8 cellular contexts compared by ENCODE assay signal in genomic region chr10:17216217-17216900, GRCh38. TPM values are rescaled to one million over a fixed set of nuclear protein-coding genes. Genes with fewer than 3 reads are reported as not detected.
DNase-seq lines count a peak whose midpoint lies in the region; ATAC-seq lines count a peak whose summit lies in the region.

No MANE protein-coding gene starts in this region.

- POLR2A ChIA-PET in naive thymus-derived CD8-positive, alpha-beta T cell (lab: Charles Lee): interaction anchor here (1.8 kb wide), 1 partner anchor 13 kb away, joined by 7 read pairs; no protein-coding TSS in a partner anchor

- DNase-seq in ACHN: peak; percentile 92
- DNase-seq in SIG-M5 (lab: John Stamatoyannopoulos, UW): peak; percentile 95
- DNase-seq in naive thymus-derived CD8-positive, alpha-beta T cell: no peak
- no peak for DNase-seq in DMS79 (lab: John Stamatoyannopoulos, UW)
- no peak for DNase-seq in COR-L47 (lab: John Stamatoyannopoulos, UW)

- no peaks in the 10 kb centered on the region for H3K36me3 ChIP-seq in duodenal mucosa (ENCODE audit: control insufficient read depth in 1 of 2, insufficient read depth in 2 of 2, low read length in 2 of 2)

- peaks cover 0 to 10% (median 7%) of the 10 kb centered on the region in 3 donors for H3K36me3 Mint-ChIP-seq in naive thymus-derived CD8-positive, alpha-beta T cell

- H3K27me3 ChIP-seq in duodenal mucosa (ENCODE audit: control insufficient read depth in 1 of 2, insufficient read depth in 2 of 2, low read length in 2 of 2): no peaks in the 10 kb centered on the region

- no peaks in the 10 kb centered on the region for H3K27me3 Mint-ChIP-seq in naive thymus-derived CD8-positive, alpha-beta T cell

- no peak overlapping the region for H3K9ac ChIP-seq in duodenal mucosa (ENCODE audit: low read depth in 1 of 2, low read length in 2 of 2)

- H3K4me1 Mint-ChIP-seq in naive thymus-derived CD8-positive, alpha-beta T cell: peaks cover 0 to 51% (median 11%) of the 10 kb centered on the region in 4 donors

- in situ Hi-C loops in ACHN (cut with HindIII; ENCODE audit: low pct_ligation_motif_present, low pct_unique_long_range_greater_than_20kb, low sequenced_read_pairs): no loop called here

- peaks cover 0 to 9% of the 10 kb centered on the region in 2 donors for H3K4me1 ChIP-seq in duodenal mucosa (ENCODE audit: control insufficient read depth in 1 of 2, insufficient read depth in 2 of 2, low read length in 2 of 2)

- peak overlapping the region in 8 of 10 donors; percentile 38 to 89 (median 65) for H3K27ac Mint-ChIP-seq in naive thymus-derived CD8-positive, alpha-beta T cell

- peak; percentile 100 for ATAC-seq in GM18868 (IDR thresholded peaks at IDR 0.05; ENCODE audit: unreplicated experiment)
- peak; percentile 99 for ATAC-seq in HG03039 (IDR thresholded peaks at IDR 0.05; ENCODE audit: unreplicated experiment)
- ATAC-seq in naive thymus-derived CD8-positive, alpha-beta T cell: peak; percentile 88 to 91

- H3K9me3 Mint-ChIP-seq in naive thymus-derived CD8-positive, alpha-beta T cell: no peaks in the 10 kb centered on the region

- peak overlapping the region; percentile 50 for H3K27ac ChIP-seq in duodenal mucosa (ENCODE audit: low read depth, low read length)

- no peak overlapping the region for H3K4me3 ChIP-seq in duodenal mucosa (ENCODE audit: low read depth in 1 of 2, low read length in 2 of 2)

- no peaks in the 10 kb centered on the region for H3K9me3 ChIP-seq in duodenal mucosa (ENCODE audit: control insufficient read depth in 1 of 2, low read length in 2 of 2)

- H3K4me3 Mint-ChIP-seq in naive thymus-derived CD8-positive, alpha-beta T cell: peak overlapping the region in 2 of 10 donors; percentile 42 to 54

RNA-seq across cellular contexts. Expression of gene VIM, which starts 11.7 kb away (rescaled TPM):
- total RNA-seq in naive thymus-derived CD8-positive, alpha-beta T cell: 100 to 1,000 TPM; 593 to 621 TPM
- polyA plus RNA-seq in naive thymus-derived CD8-positive, alpha-beta T cell: 100 to 1,000 TPM; 295 to 479 (median 434) TPM

RNA-seq across cellular contexts. Expression of gene TRDMT1, which starts 14.9 kb away (rescaled TPM):
- total RNA-seq in naive thymus-derived CD8-positive, alpha-beta T cell: 10 to 100 TPM; 17.9 to 22.6 TPM
- 10 to 100 TPM in 2 of 3 donors, 1 to 10 TPM in 1; 6.9 to 10.7 (median 10.6) TPM for polyA plus RNA-seq in naive thymus-derived CD8-positive, alpha-beta T cell

Comparison
In these comparisons a context has a peak if more than half of its experiments do, and no peak if none do; other contexts are left out.
1. DNase-seq: peak in ACHN (single experiment) and SIG-M5 (single experiment); none in naive thymus-derived CD8-positive, alpha-beta T cell (0 of 10), DMS79 (single experiment) and COR-L47 (single experiment).
2. Peak in every context shown above with its lines, with median percentiles within 50 percentile points of each other: ATAC-seq.